ENCODE assay signal across 1 cellular context in the genomic region with DNA sequence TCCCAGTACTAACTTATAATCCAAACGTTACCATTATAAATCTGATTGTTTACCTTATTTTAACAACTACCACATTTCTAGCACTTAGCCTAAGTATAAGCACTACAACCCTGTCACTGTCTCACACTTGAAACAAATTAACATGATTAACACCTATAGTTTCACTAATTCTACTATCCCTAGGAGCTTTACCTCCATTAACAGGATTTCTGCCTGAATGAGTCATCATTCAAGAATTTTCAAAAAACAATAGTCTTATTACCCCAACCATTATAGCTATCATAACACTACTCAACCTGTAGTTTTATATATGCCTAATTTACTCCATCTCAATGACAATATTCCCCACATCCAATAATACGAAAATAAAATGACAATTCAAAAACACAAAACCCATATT.
TF ChIP-seq lines count a peak whose summit lies in the region.

No MANE protein-coding gene starts in this region.

TF ChIP-seq in HEK293T, 16 proteins besides CTCF, POLR2A, EP300 and RAD21 (continued from another document):
- TF ChIP-seq ZNF384 (IDR thresholded peaks at IDR 0.05) (no peak), ARNT (IDR thresholded peaks at IDR 0.05) (no peak)
